In genomic region chr4:147407261-147408045, GRCh38 we compare ENCODE assay signal across 14 cellular contexts.
DNase-seq lines count a peak whose midpoint lies in the region; TF ChIP-seq lines count a peak whose summit lies in the region.
"Had no signal": no experiment of that assay in that cellular context is flagged by ENCODE, and none has a peak within 500 bp of the region (broad histone marks: within the 10 kb centered on the region; RNA-seq: fewer than 3 reads in every experiment).

No MANE protein-coding gene starts in this region.

- no peak overlapping the region for H3K27ac ChIP-seq in KMS-11
- peak overlapping the region in 1 of 2 donors; percentile 48 for H3K27ac ChIP-seq in ovary
- no peak overlapping the region for H3K27ac ChIP-seq in Peyer's patch
- H3K27ac ChIP-seq: GM23248, transverse colon had no signal

- H3K4me1 ChIP-seq in KMS-11 (ENCODE audit: low read depth, poor library complexity, severe bottlenecking) = no peaks in the 10 kb centered on the region
- H3K4me1 ChIP-seq in ovary (ENCODE audit: insufficient read depth) = peaks cover 9% of the 10 kb centered on the region
- no peaks in the 10 kb centered on the region for H3K4me1 ChIP-seq in Peyer's patch
- H3K4me1 ChIP-seq: transverse colon had no signal

- H3K36me3 ChIP-seq in KMS-11 (ENCODE audit: insufficient read depth) (no peaks in the 10 kb centered on the region), ovary (no peaks in the 10 kb centered on the region), Peyer's patch (no peaks in the 10 kb centered on the region)
- H3K36me3 ChIP-seq: transverse colon had no signal

- no peaks in the 10 kb centered on the region for H3K79me2 ChIP-seq in KMS-11 (ENCODE audit: insufficient read depth, low read depth)

- no peak overlapping the region for H3K9ac ChIP-seq in KMS-11
- H3K9ac ChIP-seq: GM23248 had no signal

- no peak overlapping the region for H3K4me2 ChIP-seq in KMS-11

- 15 to 20% (median 18%) methylated on average over 5 of the region's 5 CpGs for WGBS in ovary, 3 donors

- H3K27me3 ChIP-seq in KMS-11 (ENCODE audit: insufficient read depth, low read depth) = no peaks in the 10 kb centered on the region
- no peaks in the 10 kb centered on the region for H3K27me3 ChIP-seq in ovary
- no peaks in the 10 kb centered on the region for H3K27me3 ChIP-seq in Peyer's patch
- H3K27me3 ChIP-seq: transverse colon had no signal

- H4K20me1 ChIP-seq in KMS-11 (ENCODE audit: insufficient read depth) = no peaks in the 10 kb centered on the region

- TF ChIP-seq CTCF in KMS-11 (conservative IDR thresholded peaks at IDR 0.05; ENCODE audit: low read depth, low read length) = peak; percentile 62
- TF ChIP-seq CTCF in cardiac fibroblast (IDR thresholded peaks at IDR 0.05; ENCODE audit: low read depth, low read length) = peak; percentile 46
- TF ChIP-seq CTCF in ovary (IDR thresholded peaks at IDR 0.05) = no peak
- TF ChIP-seq CTCF in Peyer's patch (IDR thresholded peaks at IDR 0.05) = no peak

- DNase-seq in DMS 273 (lab: John Stamatoyannopoulos, UW; ENCODE audit: unreplicated experiment) (peak; percentile 1), DMS 273 treated with DMSO at 0.1 percent for 48 hours (lab: John Stamatoyannopoulos, UW) (no peak), cardiac fibroblast (ENCODE audit: low read depth in 2 of 2) (peak; percentile 19 to 49), ovary (peak; percentile 17 to 49 (median 34)), germinal center (ENCODE audit: low spot score) (no peak), Peyer's patch (no peak), NCI-H146 treated with DMSO at 0.1 percent for 48 hours (lab: John Stamatoyannopoulos, UW; ENCODE audit: unreplicated experiment) (no peak)
- DNase-seq: 8988T; GM23248; naive B cell; NCI-H2171; stimulated activated CD4-positive, alpha-beta T cell treated with anti-CD3 and anti-CD28 coated beads, Interleukin-4, amount 100 ng/mL, for 24 hours; transverse colon had no signal

- no peak overlapping the region for H2AFZ ChIP-seq in KMS-11 (ENCODE audit: low read depth)
- H2AFZ ChIP-seq: GM23248 had no signal

- TF ChIP-seq POLR2A in ovary (IDR thresholded peaks at IDR 0.05) (no peak), Peyer's patch (IDR thresholded peaks at IDR 0.05) (no peak)

- intact Hi-C loops in ovary (cut with DNase I) = no loop called here

- H3K4me3 ChIP-seq in KMS-11 (IDR thresholded peaks at IDR 0.05; ENCODE audit: insufficient read depth, low read depth, low read length) (no peak overlapping the region), cardiac fibroblast (replicated peaks in 1 of 2; ENCODE audit: low read depth in 2 of 2, low read length in 2 of 2) (no peak overlapping the region), ovary (no peak overlapping the region), Peyer's patch (no peak overlapping the region)
- H3K4me3 ChIP-seq: GM23248, transverse colon had no signal

- no peaks in the 10 kb centered on the region for H3K9me3 ChIP-seq in ovary
- no peaks in the 10 kb centered on the region for H3K9me3 ChIP-seq in Peyer's patch

- no peak for TF ChIP-seq EP300 in ovary (IDR thresholded peaks at IDR 0.05)

Comparison
In these comparisons a context has a peak if more than half of its experiments do, and no peak if none do; other contexts are left out.
1. DNase-seq: peak in DMS 273 (single experiment), cardiac fibroblast (2 of 2) and ovary (5 of 5); none in DMS 273 treated with DMSO at 0.1 percent for 48 hours (single experiment), germinal center (single experiment), Peyer's patch (0 of 3) and NCI-H146 treated with DMSO at 0.1 percent for 48 hours (single experiment).
2. CTCF ChIP-seq: peak in KMS-11 (single experiment) and cardiac fibroblast (single experiment); none in ovary (0 of 3) and Peyer's patch (0 of 6).